ENCODE assay signal across 8 cellular contexts in the genomic region with DNA sequence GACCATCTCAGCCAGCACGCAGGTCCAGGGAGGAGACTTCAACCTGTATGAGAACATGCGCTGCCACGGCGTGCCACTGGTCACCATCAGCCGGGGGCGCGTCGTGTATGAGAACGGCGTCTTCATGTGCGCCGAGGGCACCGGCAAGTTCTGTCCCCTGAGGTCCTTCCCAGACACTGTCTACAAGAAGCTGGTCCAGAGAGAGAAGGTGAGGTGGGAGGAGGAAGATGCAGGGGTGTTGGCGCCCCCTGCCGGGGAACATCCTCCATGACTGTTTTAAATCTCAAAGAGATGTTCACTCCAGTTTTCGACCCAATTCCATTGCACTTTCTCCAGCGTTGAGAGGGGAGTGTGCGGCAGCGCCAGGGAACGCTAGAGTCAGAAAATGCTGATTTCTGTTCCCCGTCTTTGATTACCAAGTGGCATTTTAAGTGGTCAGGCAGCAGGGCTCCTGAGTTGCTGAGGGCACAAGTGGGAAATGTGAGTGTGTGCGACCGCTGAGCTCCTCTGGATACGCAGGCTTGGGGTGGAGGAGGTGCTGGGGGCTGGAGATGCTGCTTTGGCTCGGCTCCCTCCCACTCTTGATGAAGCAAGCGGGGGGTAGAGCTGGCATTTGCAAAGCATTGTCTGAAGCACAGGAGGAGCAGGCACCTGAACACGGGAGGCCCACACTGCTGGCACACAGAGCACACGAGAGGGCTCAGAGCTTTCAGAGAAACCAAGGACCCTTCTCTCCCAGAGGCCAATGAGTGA. TPM values are rescaled to one million over a fixed set of nuclear protein-coding genes. Genes with fewer than 3 reads are reported as not detected.
DNase-seq lines count a peak whose midpoint lies in the region; ATAC-seq and TF ChIP-seq lines count a peak whose summit lies in the region.

No MANE protein-coding gene starts in this region.

- H3K4me3 Mint-ChIP-seq in Calu3 (ENCODE audit: low read depth, unreplicated experiment), result no peak overlapping the region
- H3K4me3 Mint-ChIP-seq in activated naive CD8-positive, alpha-beta T cell treated with anti-CD3 and anti-CD28 coated beads, Interleukin-2, amount 10 ng/mL, durations not matched to agents 7 days and 5 days, result no peak overlapping the region

- no peak overlapping the region for H3K27ac Mint-ChIP-seq in Calu3 (ENCODE audit: unreplicated experiment)
- no peak overlapping the region for H3K27ac Mint-ChIP-seq in activated naive CD8-positive, alpha-beta T cell treated with anti-CD3 and anti-CD28 coated beads, Interleukin-2, amount 10 ng/mL, durations not matched to agents 7 days and 5 days

- H3K4me1 Mint-ChIP-seq in Calu3 (ENCODE audit: low read depth, unreplicated experiment), result no peaks in the 10 kb centered on the region
- H3K4me1 Mint-ChIP-seq in activated naive CD8-positive, alpha-beta T cell treated with anti-CD3 and anti-CD28 coated beads, Interleukin-2, amount 10 ng/mL, durations not matched to agents 7 days and 5 days, result peaks cover 2% of the 10 kb centered on the region

- H3K27me3 ChIP-seq in HUES48 (ENCODE audit: control insufficient read depth, insufficient read depth, low read length), result peaks cover 9% of the 10 kb centered on the region
- no peaks in the 10 kb centered on the region for H3K27me3 ChIP-seq in prostate gland (replicated peaks; ENCODE audit: insufficient read depth)

- intact Hi-C loops in Calu3 (cut with micrococcal nuclease; ENCODE audit: unreplicated experiment), result loop anchor here (2.0 to 10.0 kb wide), 2 partner anchors 96 to 338 kb away; no protein-coding TSS in a partner anchor
- intact Hi-C loops in left cardiac atrium (cut with DNase I), result loop anchor here (1.0 to 5.0 kb wide), 2 partner anchors 95 to 96 kb away; a partner anchor contains a TSS
- intact Hi-C loops in prostate gland (cut with DNase I), result loop anchor here (5.0 kb wide), 1 partner anchor 95 kb away; a partner anchor contains a TSS

- BruUV-seq in Calu3 (replicated peaks; lab: Mats Ljungman, UMichigan), result no TSS peak

- WGBS in prostate gland, result 33% methylated on average over 28 of the region's 28 CpGs

- H3K36me3 Mint-ChIP-seq in Calu3 (ENCODE audit: insufficient read depth, unreplicated experiment), result no peaks in the 10 kb centered on the region
- no peaks in the 10 kb centered on the region for H3K36me3 Mint-ChIP-seq in activated naive CD8-positive, alpha-beta T cell treated with anti-CD3 and anti-CD28 coated beads, Interleukin-2, amount 10 ng/mL, durations not matched to agents 7 days and 5 days

- peaks cover 74% of the 10 kb centered on the region for H3K27me3 Mint-ChIP-seq in Calu3 (ENCODE audit: unreplicated experiment)
- peaks cover 8% of the 10 kb centered on the region for H3K27me3 Mint-ChIP-seq in activated naive CD8-positive, alpha-beta T cell treated with anti-CD3 and anti-CD28 coated beads, Interleukin-2, amount 10 ng/mL, durations not matched to agents 7 days and 5 days

- TF ChIP-seq POLR2A in prostate gland (IDR thresholded peaks at IDR 0.05), result no peak

- peak overlapping the region; percentile 66 for H3K4me3 ChIP-seq in HUES48 (ENCODE audit: low read depth, low read length)
- no peak overlapping the region for H3K4me3 ChIP-seq in prostate gland

- H3K4me1 ChIP-seq in HUES48 (ENCODE audit: control insufficient read depth, insufficient read depth, low read length) (peaks cover 6% of the 10 kb centered on the region; the same call in 1 of the 2 replicates), prostate gland (replicated peaks) (no peaks in the 10 kb centered on the region)

- H3K36me3 ChIP-seq in HUES48 (ENCODE audit: control insufficient read depth, insufficient read depth, low read length) (no peaks in the 10 kb centered on the region), prostate gland (no peaks in the 10 kb centered on the region)

- peak; percentile 69 for DNase-seq in Calu3
- peak; percentile 64 for DNase-seq in SK-N-DZ (ENCODE audit: low spot score)
- peak; percentile 78 for DNase-seq in activated naive CD8-positive, alpha-beta T cell treated with anti-CD3 and anti-CD28 coated beads, Interleukin-2, amount 10 ng/mL, durations not matched to agents 7 days and 5 days
- peak; percentile 70 for DNase-seq in left cardiac atrium
- DNase-seq in prostate gland (ENCODE audit: low spot score), result peak; percentile 42

- CTCF ChIA-PET in Calu3 (lab: Charles Lee), result interaction anchor here (1.2 to 1.3 kb wide), 3 partner anchors 20 to 97 kb away, joined by 3 to 15 read pairs (median 5); no protein-coding TSS in a partner anchor

- TF ChIP-seq CTCF in Calu3 (IDR thresholded peaks at IDR 0.05; ENCODE audit: unreplicated experiment) (peak; percentile 76), prostate gland (IDR thresholded peaks at IDR 0.05) (peak; percentile 70 to 87 (median 78))

- H3K9ac ChIP-seq in HUES48 (ENCODE audit: low read depth, low read length), result no peak overlapping the region

- ATAC-seq in activated naive CD8-positive, alpha-beta T cell treated with anti-CD3 and anti-CD28 coated beads, Interleukin-2, amount 10 ng/mL, durations not matched to agents 7 days and 5 days (ENCODE audit: low read depth), result peak; percentile 60
- ATAC-seq in left cardiac atrium (peak; percentile 34 to 41), HG02885 (IDR thresholded peaks at IDR 0.05; ENCODE audit: poor library complexity, unreplicated experiment) (no peak), HG02870 (IDR thresholded peaks at IDR 0.05; ENCODE audit: unreplicated experiment) (no peak)

- POLR2A ChIA-PET in activated naive CD8-positive, alpha-beta T cell treated with anti-CD3 and anti-CD28 coated beads, Interleukin-2, amount 10 ng/mL, durations not matched to agents 7 days and 5 days (lab: Charles Lee), result interaction anchor here (1.3 kb wide), 1 partner anchor 97 kb away, joined by 4 read pairs; no protein-coding TSS in a partner anchor

- H3K9me3 ChIP-seq in HUES48 (ENCODE audit: control insufficient read depth, insufficient read depth, low read length) (no peaks in the 10 kb centered on the region), prostate gland (no peaks in the 10 kb centered on the region)

- H3K27ac ChIP-seq in HUES48 (ENCODE audit: low read depth, low read length) (no peak overlapping the region), prostate gland (no peak overlapping the region)

- no peaks in the 10 kb centered on the region for H3K9me3 Mint-ChIP-seq in Calu3 (ENCODE audit: low read depth, unreplicated experiment)
- no peaks in the 10 kb centered on the region for H3K9me3 Mint-ChIP-seq in activated naive CD8-positive, alpha-beta T cell treated with anti-CD3 and anti-CD28 coated beads, Interleukin-2, amount 10 ng/mL, durations not matched to agents 7 days and 5 days

RNA-seq across cellular contexts. Expression of a gene that starts 27.7 kb away (rescaled TPM):
- 11.1 and 13.9 TPM in 2 replicates for total RNA-seq in Calu3 (2022)
- polyA plus RNA-seq in SK-N-DZ (2014; cell fraction: cytosol; rRNA removed), result 5.9 and 6.9 TPM in 2 replicates
- 30.4 and 32.8 TPM in 2 replicates for polyA plus RNA-seq in SK-N-DZ (2014; cell fraction: nucleus; rRNA removed)
- 1 to 10 TPM; 1.9 to 2.0 TPM for total RNA-seq in activated naive CD8-positive, alpha-beta T cell treated with anti-CD3 and anti-CD28 coated beads, Interleukin-2, amount 10 ng/mL, durations not matched to agents 7 days and 5 days
- 10 to 100 TPM; 35.3 to 43.1 TPM for total RNA-seq in left cardiac atrium
- total RNA-seq in prostate gland, result 10 to 100 TPM; 12.0 to 28.9 TPM

Comparison
In these comparisons a context has a peak if more than half of its experiments do, and no peak if none do; other contexts are left out.
1. ATAC-seq: peak in activated naive CD8-positive, alpha-beta T cell treated with anti-CD3 and anti-CD28 coated beads, Interleukin-2, amount 10 ng/mL, durations not matched to agents 7 days and 5 days (single experiment) and left cardiac atrium (2 of 2); none in HG02885 (single experiment) and HG02870 (single experiment).
2. Peak in every context shown above with its lines, with median percentiles within 50 percentile points of each other: DNase-seq.